Comparison of ENCODE assay signal across 8 cellular contexts in genomic region chr6:51768087-51768486, GRCh38.
"Had no signal": no experiment of that assay in that cellular context is flagged by ENCODE, and none has a peak within 500 bp of the region (broad histone marks: within the 10 kb centered on the region; RNA-seq: fewer than 3 reads in every experiment).

No MANE protein-coding gene starts in this region.

- H3K4me3 ChIP-seq: GM23338, K562 had no signal

- ATAC-seq: GM23338, K562 had no signal

- DNase-seq: H9, HCEC 1CT, IMR-90 had no signal

- FAIRE-seq: H1, H54, HTR-8/SVneo, K562 had no signal
